In the genomic region with DNA sequence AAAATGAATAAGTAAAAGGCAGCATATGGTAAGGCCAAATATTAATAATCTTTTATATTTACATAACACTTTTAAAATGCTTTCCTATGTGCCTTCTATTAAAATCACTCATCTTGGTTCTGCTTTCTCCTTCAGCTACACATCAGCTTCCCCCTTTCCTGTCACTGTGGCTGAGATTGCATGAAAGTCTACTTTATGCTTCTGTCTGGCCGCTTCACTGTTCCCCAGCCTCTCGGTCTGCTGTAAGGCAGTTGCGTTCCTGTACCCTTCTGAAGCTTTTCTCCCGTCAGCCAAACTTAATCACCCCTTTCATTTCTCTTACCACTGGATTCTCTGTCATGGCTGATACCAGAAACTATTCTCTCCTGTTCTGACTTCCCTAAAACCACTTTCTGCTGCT, we compare ENCODE assay signal across 16 cellular contexts.
"Had no signal": no experiment of that assay in that cellular context is flagged by ENCODE, and none has a peak within 500 bp of the region (broad histone marks: within the 10 kb centered on the region; RNA-seq: fewer than 3 reads in every experiment).

No MANE protein-coding gene starts in this region.

- H3K36me3 ChIP-seq: brain microvascular endothelial cell, upper lobe of left lung had no signal

- DNase-seq: activated CD4-positive, alpha-beta T cell treated with anti-CD3 and anti-CD28 coated beads, Interleukin-2, amount 50 U/mL, for 1 hour; activated CD4-positive, CD25-positive, alpha-beta regulatory T cell; activated CD8-positive, alpha-beta memory T cell treated with anti-CD3 and anti-CD28 coated beads for 24 hours; activated gamma-delta T cell treated with Interleukin-2 at 50 U/mL for 16 hours; activated naive CD8-positive, alpha-beta T cell treated with anti-CD3 and anti-CD28 coated beads for 36 hours; brain microvascular endothelial cell; cerebellar nuclear complex; effector memory CD4-positive, alpha-beta T cell; foreskin fibroblast; glutamatergic neuron; immature natural killer cell; stimulated activated naive CD8-positive, alpha-beta T cell treated with anti-CD3 and anti-CD28 coated beads, Interleukin-15, amount 100 ng/mL, for 72 hours; T-helper 2 cell; upper lobe of left lung had no signal

- H3K9me3 Mint-ChIP-seq: activated naive CD8-positive, alpha-beta T cell treated with anti-CD3 and anti-CD28 coated beads for 36 hours; nephron; stimulated activated naive CD8-positive, alpha-beta T cell treated with anti-CD3 and anti-CD28 coated beads, Interleukin-15, amount 100 ng/mL, for 72 hours had no signal

- H3K27ac Mint-ChIP-seq: activated naive CD8-positive, alpha-beta T cell treated with anti-CD3 and anti-CD28 coated beads for 36 hours; immature natural killer cell; nephron; stimulated activated naive CD8-positive, alpha-beta T cell treated with anti-CD3 and anti-CD28 coated beads, Interleukin-15, amount 100 ng/mL, for 72 hours had no signal

- H3K4me3 Mint-ChIP-seq: activated naive CD8-positive, alpha-beta T cell treated with anti-CD3 and anti-CD28 coated beads for 36 hours; immature natural killer cell; nephron; stimulated activated naive CD8-positive, alpha-beta T cell treated with anti-CD3 and anti-CD28 coated beads, Interleukin-15, amount 100 ng/mL, for 72 hours had no signal

- H3K4me1 ChIP-seq: upper lobe of left lung had no signal

- ATAC-seq: sciatic nerve; stimulated activated naive CD8-positive, alpha-beta T cell treated with anti-CD3 and anti-CD28 coated beads, Interleukin-15, amount 100 ng/mL, for 72 hours had no signal

- H3K27ac ChIP-seq: brain microvascular endothelial cell, upper lobe of left lung had no signal

- H3K36me3 Mint-ChIP-seq: activated naive CD8-positive, alpha-beta T cell treated with anti-CD3 and anti-CD28 coated beads for 36 hours; immature natural killer cell had no signal

- H3K27me3 Mint-ChIP-seq: activated naive CD8-positive, alpha-beta T cell treated with anti-CD3 and anti-CD28 coated beads for 36 hours; stimulated activated naive CD8-positive, alpha-beta T cell treated with anti-CD3 and anti-CD28 coated beads, Interleukin-15, amount 100 ng/mL, for 72 hours had no signal

- H3K4me3 ChIP-seq: upper lobe of left lung had no signal

- H3K4me1 Mint-ChIP-seq: activated naive CD8-positive, alpha-beta T cell treated with anti-CD3 and anti-CD28 coated beads for 36 hours; immature natural killer cell; nephron; stimulated activated naive CD8-positive, alpha-beta T cell treated with anti-CD3 and anti-CD28 coated beads, Interleukin-15, amount 100 ng/mL, for 72 hours had no signal

- H3K27me3 ChIP-seq: brain microvascular endothelial cell, upper lobe of left lung had no signal

- H3K9me3 ChIP-seq: upper lobe of left lung had no signal
